ENCODE assay signal across 1 cellular context in the genomic region with DNA sequence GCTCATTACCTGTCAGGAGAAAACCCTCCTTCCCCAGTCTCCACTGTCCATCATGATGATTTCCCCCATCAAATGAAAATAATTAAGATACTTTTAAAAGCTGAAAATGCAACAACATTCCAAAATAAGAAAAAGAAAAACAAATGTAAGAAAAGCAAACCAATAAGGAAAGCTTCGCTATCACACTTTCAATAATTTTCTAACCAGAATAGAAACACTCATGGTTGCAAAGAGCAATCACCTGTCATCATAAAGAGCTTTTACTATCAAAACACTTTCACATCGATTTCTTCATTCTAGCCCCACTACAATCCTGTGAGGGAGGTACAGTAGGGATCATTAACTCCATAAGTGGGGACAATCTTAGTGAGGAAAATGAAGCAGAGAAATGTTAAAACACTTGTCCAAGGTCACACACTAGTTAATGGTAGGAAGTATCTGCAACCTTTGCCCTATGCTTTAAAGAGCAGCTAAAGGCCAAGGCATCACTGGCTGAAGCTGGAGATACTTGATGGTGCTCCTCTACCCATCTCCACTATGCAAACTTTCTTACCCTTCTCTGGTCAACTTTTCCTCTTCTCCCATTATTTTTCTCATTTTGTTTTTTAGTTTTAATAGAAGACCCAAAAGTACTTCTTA.
TF ChIP-seq lines count a peak whose summit lies in the region.

No MANE protein-coding gene starts in this region.

TF ChIP-seq in H1, 55 proteins besides CTCF, POLR2A, EP300 and RAD21:
- TF ChIP-seq JUND (IDR thresholded peaks at IDR 0.05; ENCODE audit: low read length) (no peak), CBX5 (IDR thresholded peaks at IDR 0.05; ENCODE audit: low read depth, low read length) (no peak), RNF2 (IDR thresholded peaks at IDR 0.05; ENCODE audit: borderline replicate concordance, low read depth, low read length, missing control alignments, poor library complexity, severe bottlenecking) (no peak), KDM5A (IDR thresholded peaks at IDR 0.05; ENCODE audit: low read length) (no peak), PHF8 (conservative IDR thresholded peaks at IDR 0.05; ENCODE audit: low read depth, low read length) (no peak), TBP (IDR thresholded peaks at IDR 0.05; ENCODE audit: low read depth, low read length) (no peak), TCF12 (IDR thresholded peaks at IDR 0.05; ENCODE audit: low read depth, low read length) (no peak), SIRT6 (IDR thresholded peaks at IDR 0.05; ENCODE audit: low read length) (no peak), CEBPB (IDR thresholded peaks at IDR 0.05; ENCODE audit: low read depth, low read length) (no peak), SAP30 (IDR thresholded peaks at IDR 0.05; ENCODE audit: insufficient read depth, insufficient replicate concordance, low read length) (no peak), KDM1A (IDR thresholded peaks at IDR 0.05; ENCODE audit: borderline replicate concordance, low read length) (no peak), FOSL1 (IDR thresholded peaks at IDR 0.05; ENCODE audit: insufficient read depth, low read depth, low read length) (no peak), SUZ12 (IDR thresholded peaks at IDR 0.05; ENCODE audit: low read length) (no peak), CREB1 (IDR thresholded peaks at IDR 0.05) (no peak)
- TF ChIP-seq, protein P1, sequence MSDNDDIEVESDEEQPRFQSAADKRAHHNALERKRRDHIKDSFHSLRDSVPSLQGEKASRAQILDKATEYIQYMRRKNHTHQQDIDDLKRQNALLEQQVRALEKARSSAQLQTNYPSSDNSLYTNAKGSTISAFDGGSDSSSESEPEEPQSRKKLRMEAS (IDR thresholded peaks at IDR 0.05) = no peak
TF ChIP-seq in H1: peak in this region for 0.
